ENCODE assay signal across 8 cellular contexts in the genomic region with DNA sequence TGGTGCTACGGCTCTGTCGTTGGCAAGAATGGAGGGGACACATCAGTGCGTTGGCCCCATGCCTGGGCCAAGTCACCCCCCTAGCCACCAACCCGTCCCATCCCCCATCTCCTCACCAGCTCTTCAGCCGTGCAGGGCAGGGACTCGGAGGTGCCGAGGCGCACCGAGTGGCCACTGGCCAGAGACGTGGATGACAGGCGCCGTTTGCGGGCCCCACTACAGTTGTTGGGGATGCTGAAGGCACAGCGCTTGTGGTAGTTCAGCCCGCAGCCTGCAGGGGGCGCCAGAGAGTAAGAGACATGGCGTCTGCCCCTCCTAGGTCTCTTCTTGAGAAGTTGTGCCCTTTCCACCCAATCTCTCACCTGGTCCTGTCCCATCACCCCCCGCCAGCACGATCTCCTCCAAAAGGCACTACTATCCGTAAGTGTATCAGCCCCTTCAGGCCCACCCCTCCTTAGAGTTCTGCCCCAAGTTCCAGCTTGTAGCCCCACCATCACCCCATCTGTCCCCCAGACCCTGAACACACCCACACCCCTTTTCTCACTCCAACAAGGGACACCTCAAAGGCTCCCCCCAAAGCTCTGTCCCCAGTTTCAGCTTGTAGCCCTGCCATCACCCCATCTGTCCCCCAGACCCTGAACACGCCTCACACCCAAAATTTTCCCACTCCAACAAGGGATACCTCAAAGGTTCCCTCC. TPM values are rescaled to one million over a fixed set of nuclear protein-coding genes. Genes with fewer than 3 reads are reported as not detected.
DNase-seq lines count a peak whose midpoint lies in the region; ATAC-seq and TF ChIP-seq lines count a peak whose summit lies in the region.

No MANE protein-coding gene starts in this region.

- POLR2A ChIA-PET in Panc1 (lab: Charles Lee): no interaction called here

- CTCF ChIA-PET in Panc1 (lab: Charles Lee): interaction anchor here (0.6 to 0.7 kb wide), 5 partner anchors 21 to 54 kb away, joined by 3 to 11 read pairs (median 4); partner anchors contain the start of gene DACT3

- peaks cover 2% of the 10 kb centered on the region for H3K36me3 ChIP-seq in Panc1 (ENCODE audit: control insufficient read depth, insufficient read depth, low read length)
- H3K36me3 ChIP-seq in prostate gland: peaks cover 8 to 23% of the 10 kb centered on the region in 2 donors

- in situ Hi-C loops in Panc1 (cut with HindIII; ENCODE audit: low pct_unique_long_range_greater_than_20kb, low sequenced_read_pairs): no loop called here

- ATAC-seq in Panc1 (peak; percentile 81), GM21825 (IDR thresholded peaks at IDR 0.05; ENCODE audit: unreplicated experiment) (no peak), GM18519 (IDR thresholded peaks at IDR 0.05; ENCODE audit: low FRiP score, unreplicated experiment) (no peak)

- H3K36me3 Mint-ChIP-seq in activated T-helper 2 cell treated with anti-CD3 and anti-CD28 coated beads, Interferon-gamma antibody, Interleukin-2, Interleukin-4, amounts not matched to agents 10 μg/mL and 5 μg/mL and 100 μg/mL, durations not matched to agents 14 hours and 24 hours and 36 hours (ENCODE audit: low read depth): peaks cover 71% of the 10 kb centered on the region

- H3K4me1 Mint-ChIP-seq in activated T-helper 2 cell treated with anti-CD3 and anti-CD28 coated beads, Interferon-gamma antibody, Interleukin-2, Interleukin-4, amounts not matched to agents 10 μg/mL and 5 μg/mL and 100 μg/mL, durations not matched to agents 14 hours and 24 hours and 36 hours (ENCODE audit: low read depth): peaks cover 6% of the 10 kb centered on the region

- TF ChIP-seq POLR2A in GM18526 (IDR thresholded peaks at IDR 0.05; ENCODE audit: extremely low read depth, insufficient read length) (peak; percentile 23), prostate gland (IDR thresholded peaks at IDR 0.05) (no peak)

- intact Hi-C loops in Panc1 (cut with micrococcal nuclease; ENCODE audit: unreplicated experiment) (no loop called here), prostate gland (cut with DNase I) (loop anchor here (1.0 kb wide), 1 partner anchor 24 kb away; no protein-coding TSS in a partner anchor)
- intact Hi-C loops in activated T-helper 2 cell treated with anti-CD3 and anti-CD28 coated beads, Interferon-gamma antibody, Interleukin-2, Interleukin-4, amounts not matched to agents 10 μg/mL and 5 μg/mL and 100 μg/mL, durations not matched to agents 14 hours and 24 hours and 36 hours (cut with micrococcal nuclease): loop anchor here (1.0 kb wide), 1 partner anchor 24 kb away; no protein-coding TSS in a partner anchor

- H3K27ac Mint-ChIP-seq in activated T-helper 2 cell treated with anti-CD3 and anti-CD28 coated beads, Interferon-gamma antibody, Interleukin-2, Interleukin-4, amounts not matched to agents 10 μg/mL and 5 μg/mL and 100 μg/mL, durations not matched to agents 14 hours and 24 hours and 36 hours: peak overlapping the region; percentile 53

- peak; percentile 97 for TF ChIP-seq CTCF in 22Rv1 (IDR thresholded peaks at IDR 0.05)
- peak; percentile 91 for TF ChIP-seq CTCF in Panc1 (IDR thresholded peaks at IDR 0.05)
- peak; percentile 80 to 94 (median 92) for TF ChIP-seq CTCF in prostate gland (IDR thresholded peaks at IDR 0.05)

- no peak overlapping the region for H3K4me3 Mint-ChIP-seq in activated T-helper 2 cell treated with anti-CD3 and anti-CD28 coated beads, Interferon-gamma antibody, Interleukin-2, Interleukin-4, amounts not matched to agents 10 μg/mL and 5 μg/mL and 100 μg/mL, durations not matched to agents 14 hours and 24 hours and 36 hours (ENCODE audit: low read depth)

- H3K27ac ChIP-seq in 22Rv1 (no peak overlapping the region), Panc1 (ENCODE audit: low read length) (no peak overlapping the region), prostate gland (no peak overlapping the region)

- DNase-seq in Panc1 (ENCODE audit: low read depth, low spot score) (no peak), germinal center (ENCODE audit: low spot score) (peak; percentile 87), prostate gland (ENCODE audit: low spot score) (peak; percentile 42)
- peak; percentile 77 for DNase-seq in activated T-helper 2 cell treated with anti-CD3 and anti-CD28 coated beads, Interferon-gamma antibody, Interleukin-2, Interleukin-4, amounts not matched to agents 10 μg/mL and 5 μg/mL and 100 μg/mL, durations not matched to agents 14 hours and 24 hours and 36 hours (ENCODE audit: low spot score)

- WGBS in prostate gland: 42% methylated on average over 21 of the region's 21 CpGs

- H3K9me3 ChIP-seq in Panc1 (ENCODE audit: control insufficient read depth, insufficient read depth, low read depth, low read length) (no peaks in the 10 kb centered on the region), prostate gland (no peaks in the 10 kb centered on the region)

- H3K27me3 ChIP-seq in Panc1 (ENCODE audit: control insufficient read depth, insufficient read depth, low read length) (no peaks in the 10 kb centered on the region), prostate gland (replicated peaks; ENCODE audit: insufficient read depth) (no peaks in the 10 kb centered on the region)

- no TSS peak for BruUV-seq in Panc1 (replicated peaks; lab: Mats Ljungman, UMichigan)

- no peaks in the 10 kb centered on the region for H3K9me3 Mint-ChIP-seq in activated T-helper 2 cell treated with anti-CD3 and anti-CD28 coated beads, Interferon-gamma antibody, Interleukin-2, Interleukin-4, amounts not matched to agents 10 μg/mL and 5 μg/mL and 100 μg/mL, durations not matched to agents 14 hours and 24 hours and 36 hours

- H3K4me3 ChIP-seq in Panc1 (ENCODE audit: low read depth in 2 of 2, low read length in 2 of 2) (no peak overlapping the region), prostate gland (no peak overlapping the region)

- H3K4me1 ChIP-seq in Panc1 (ENCODE audit: control insufficient read depth, insufficient read depth, low read length): no peaks in the 10 kb centered on the region
- H3K4me1 ChIP-seq in prostate gland (replicated peaks): no peaks in the 10 kb centered on the region

- no peaks in the 10 kb centered on the region for H3K27me3 Mint-ChIP-seq in activated T-helper 2 cell treated with anti-CD3 and anti-CD28 coated beads, Interferon-gamma antibody, Interleukin-2, Interleukin-4, amounts not matched to agents 10 μg/mL and 5 μg/mL and 100 μg/mL, durations not matched to agents 14 hours and 24 hours and 36 hours (ENCODE audit: low read depth)

RNA-seq across cellular contexts. Expression of gene PRKD2, which starts 12.4 kb away (rescaled TPM):
- 41.2 TPM for total RNA-seq in Panc1 (2021; ENCODE audit: unreplicated experiment)
- polyA plus RNA-seq in Panc1 (2012; ENCODE audit: insufficient read length): 44.2 TPM
- 77.9 and 79.8 TPM in 2 replicates for total RNA-seq in activated T-helper 2 cell treated with anti-CD3 and anti-CD28 coated beads, Interferon-gamma antibody, Interleukin-2, Interleukin-4, amounts not matched to agents 10 μg/mL and 5 μg/mL and 100 μg/mL, durations not matched to agents 14 hours and 24 hours and 36 hours
- total RNA-seq in prostate gland: 10 to 100 TPM; 38.9 to 41.8 TPM

RNA-seq across cellular contexts. Expression of gene FKRP, which starts 41.3 kb away (rescaled TPM):
- total RNA-seq in Panc1 (2021; ENCODE audit: unreplicated experiment) (21.6 TPM), prostate gland (10 to 100 TPM; 15.2 to 32.0 TPM)
- 20.0 TPM for polyA plus RNA-seq in Panc1 (2012; ENCODE audit: insufficient read length)
- total RNA-seq in activated T-helper 2 cell treated with anti-CD3 and anti-CD28 coated beads, Interferon-gamma antibody, Interleukin-2, Interleukin-4, amounts not matched to agents 10 μg/mL and 5 μg/mL and 100 μg/mL, durations not matched to agents 14 hours and 24 hours and 36 hours: 23.1 and 23.8 TPM in 2 replicates

RNA-seq across cellular contexts. Expression of gene STRN4, which starts 41.7 kb away (rescaled TPM):
- total RNA-seq in Panc1 (2021; ENCODE audit: unreplicated experiment) (89.5 TPM), prostate gland (100 to 1,000 TPM in 1 of 2 donors, 10 to 100 TPM in 1; 80.7 to 221 TPM)
- 137 TPM for polyA plus RNA-seq in Panc1 (2012; ENCODE audit: insufficient read length)
- total RNA-seq in activated T-helper 2 cell treated with anti-CD3 and anti-CD28 coated beads, Interferon-gamma antibody, Interleukin-2, Interleukin-4, amounts not matched to agents 10 μg/mL and 5 μg/mL and 100 μg/mL, durations not matched to agents 14 hours and 24 hours and 36 hours: 96.2 and 97.7 TPM in 2 replicates

RNA-seq across cellular contexts. Expression of gene DACT3, which starts 43.5 kb away (rescaled TPM):
- total RNA-seq in Panc1 (2021; ENCODE audit: unreplicated experiment) (1.0 TPM), prostate gland (10 to 100 TPM in 1 of 2 donors, 1 to 10 TPM in 1; 8.6 to 28.1 TPM)
- polyA plus RNA-seq in Panc1 (2012; ENCODE audit: insufficient read length): 0.44 TPM
- total RNA-seq in activated T-helper 2 cell treated with anti-CD3 and anti-CD28 coated beads, Interferon-gamma antibody, Interleukin-2, Interleukin-4, amounts not matched to agents 10 μg/mL and 5 μg/mL and 100 μg/mL, durations not matched to agents 14 hours and 24 hours and 36 hours: 6.1 and 6.5 TPM in 2 replicates
